19 cellular contexts compared by ENCODE assay signal in genomic region chr1:100229681-100230443, GRCh38.
"Had no signal": no experiment of that assay in that cellular context is flagged by ENCODE, and none has a peak within 500 bp of the region (broad histone marks: within the 10 kb centered on the region; RNA-seq: fewer than 3 reads in every experiment).

No MANE protein-coding gene starts in this region.

- H3K4me1 ChIP-seq: spleen, transverse colon had no signal

- FAIRE-seq: frontal cortex had no signal

- H3K9ac ChIP-seq: SK-N-SH had no signal

- H3K27me3 Mint-ChIP-seq: activated naive CD4-positive, alpha-beta T cell treated with anti-CD3 and anti-CD28 coated beads, Interleukin-2, amount 10 ng/mL, durations not matched to agents 7 days and 5 days; naive B cell; stimulated activated naive B cell treated with anti-CD40 and anti-IgM and Interleukin-4, amounts not matched to agents 10 μg/mL and 1 μg/mL and 100 μg/mL, for 72 hours had no signal

- H3K27ac ChIP-seq: brain microvascular endothelial cell, esophagus squamous epithelium, left ventricle myocardium inferior, spleen, transverse colon, VCaP had no signal

- H3K4me3 Mint-ChIP-seq: activated naive CD4-positive, alpha-beta T cell treated with anti-CD3 and anti-CD28 coated beads, Interleukin-2, amount 10 ng/mL, durations not matched to agents 7 days and 5 days; naive B cell; stimulated activated naive B cell treated with anti-CD40 and anti-IgM and Interleukin-4, amounts not matched to agents 10 μg/mL and 1 μg/mL and 100 μg/mL, for 72 hours had no signal

- H3K4me3 ChIP-seq: esophagus squamous epithelium, heart right ventricle, left ventricle myocardium inferior, spleen, transverse colon had no signal

- ATAC-seq: right cardiac atrium; stimulated activated naive B cell treated with anti-CD40 and anti-IgM and Interleukin-4, amounts not matched to agents 10 μg/mL and 1 μg/mL and 100 μg/mL, for 72 hours had no signal

- H3K9me3 ChIP-seq: esophagus squamous epithelium, heart right ventricle, left ventricle myocardium inferior, SK-N-SH, spleen, transverse colon had no signal

- H3K27ac Mint-ChIP-seq: activated naive CD4-positive, alpha-beta T cell treated with anti-CD3 and anti-CD28 coated beads, Interleukin-2, amount 10 ng/mL, durations not matched to agents 7 days and 5 days; activated T-helper 2 cell treated with anti-CD3 and anti-CD28 coated beads, Interferon-gamma antibody, Interleukin-2, Interleukin-4, amounts not matched to agents 10 μg/mL and 5 μg/mL and 100 μg/mL, durations not matched to agents 14 hours and 24 hours and 36 hours; naive B cell; stimulated activated naive B cell treated with anti-CD40 and anti-IgM and Interleukin-4, amounts not matched to agents 10 μg/mL and 1 μg/mL and 100 μg/mL, for 72 hours had no signal

- H3K27me3 ChIP-seq: brain microvascular endothelial cell, esophagus squamous epithelium, heart right ventricle, spleen, transverse colon had no signal

- DNase-seq: activated naive CD4-positive, alpha-beta T cell treated with anti-CD3 and anti-CD28 coated beads, Interleukin-2, amount 10 ng/mL, durations not matched to agents 7 days and 5 days; amniotic stem cell; brain microvascular endothelial cell; esophagus squamous epithelium; heart right ventricle; islet precursor cell; left ventricle myocardium inferior; naive B cell; posterior cingulate gyrus; right cardiac atrium; SK-N-SH; spleen; stimulated activated CD4-positive, alpha-beta T cell treated with anti-CD3 and anti-CD28 coated beads, Interleukin-1b, Interleukin-23, amount 100 ng/mL, for 48 hours; stimulated activated naive B cell treated with anti-CD40 and anti-IgM and Interleukin-4, amounts not matched to agents 10 μg/mL and 1 μg/mL and 100 μg/mL, for 72 hours; substantia nigra; transverse colon had no signal

- H3K4me2 ChIP-seq: SK-N-SH had no signal

- H3K4me1 Mint-ChIP-seq: activated naive CD4-positive, alpha-beta T cell treated with anti-CD3 and anti-CD28 coated beads, Interleukin-2, amount 10 ng/mL, durations not matched to agents 7 days and 5 days; naive B cell had no signal

- H3K9me3 Mint-ChIP-seq: activated naive CD4-positive, alpha-beta T cell treated with anti-CD3 and anti-CD28 coated beads, Interleukin-2, amount 10 ng/mL, durations not matched to agents 7 days and 5 days; activated T-helper 2 cell treated with anti-CD3 and anti-CD28 coated beads, Interferon-gamma antibody, Interleukin-2, Interleukin-4, amounts not matched to agents 10 μg/mL and 5 μg/mL and 100 μg/mL, durations not matched to agents 14 hours and 24 hours and 36 hours; naive B cell; stimulated activated naive B cell treated with anti-CD40 and anti-IgM and Interleukin-4, amounts not matched to agents 10 μg/mL and 1 μg/mL and 100 μg/mL, for 72 hours had no signal
